In genomic region chr5:543755-544674, GRCh38 we compare ENCODE assay signal across 8 cellular contexts. TPM values are rescaled to one million over a fixed set of nuclear protein-coding genes. Genes with fewer than 3 reads are reported as not detected.
DNase-seq lines count a peak whose midpoint lies in the region; ATAC-seq, FAIRE-seq and TF ChIP-seq lines count a peak whose summit lies in the region.

No MANE protein-coding gene starts in this region.

- no peaks in the 10 kb centered on the region for H3K36me3 ChIP-seq in prostate gland

- DNase-seq in GM18507 (ENCODE audit: extremely low spot score, insufficient read length, low read depth) (peak; percentile 92), NOMO-1 (lab: John Stamatoyannopoulos, UW; ENCODE audit: unreplicated experiment in 2 of 2) (peak; percentile 99 to 100), posterior vena cava (ENCODE audit: low spot score) (peak; percentile 88), prostate gland (ENCODE audit: low spot score) (no peak), type B pancreatic cell (ENCODE audit: extremely low spot score, unreplicated experiment) (no peak), OCI-M2 (lab: John Stamatoyannopoulos, UW; ENCODE audit: unreplicated experiment) (no peak)
- peak; percentile 79 for DNase-seq in activated naive CD4-positive, alpha-beta T cell treated with anti-CD3 and anti-CD28 coated beads, Interleukin-2, amount 10 ng/mL, durations not matched to agents 7 days and 5 days

- no peak for TF ChIP-seq POLR2A in prostate gland (IDR thresholded peaks at IDR 0.05)

- H3K9me3 Mint-ChIP-seq in activated naive CD4-positive, alpha-beta T cell treated with anti-CD3 and anti-CD28 coated beads, Interleukin-2, amount 10 ng/mL, durations not matched to agents 7 days and 5 days = no peaks in the 10 kb centered on the region
- H3K9me3 Mint-ChIP-seq in type B pancreatic cell = no peaks in the 10 kb centered on the region

- peak overlapping the region; percentile 58 for H3K4me3 Mint-ChIP-seq in activated naive CD4-positive, alpha-beta T cell treated with anti-CD3 and anti-CD28 coated beads, Interleukin-2, amount 10 ng/mL, durations not matched to agents 7 days and 5 days
- no peak overlapping the region for H3K4me3 Mint-ChIP-seq in type B pancreatic cell

- 74% methylated on average over 30 of the region's 30 CpGs for WGBS in prostate gland

- H3K27ac Mint-ChIP-seq in activated naive CD4-positive, alpha-beta T cell treated with anti-CD3 and anti-CD28 coated beads, Interleukin-2, amount 10 ng/mL, durations not matched to agents 7 days and 5 days = peak overlapping the region; percentile 82
- H3K27ac Mint-ChIP-seq in type B pancreatic cell = no peak overlapping the region

- TF ChIP-seq CTCF in prostate gland (IDR thresholded peaks at IDR 0.05) (no peak), type B pancreatic cell (conservative IDR thresholded peaks at IDR 0.05) (no peak)

- ATAC-seq in HG02678 (IDR thresholded peaks at IDR 0.05; ENCODE audit: unreplicated experiment) = peak; percentile 94

- FAIRE-seq in GM18507 (lab: Jason Lieb, UNC) = peak; percentile 97

- intact Hi-C loops in posterior vena cava (cut with DNase I) (no loop called here), prostate gland (cut with DNase I) (no loop called here)

- H3K4me1 Mint-ChIP-seq in activated naive CD4-positive, alpha-beta T cell treated with anti-CD3 and anti-CD28 coated beads, Interleukin-2, amount 10 ng/mL, durations not matched to agents 7 days and 5 days = peaks cover 25% of the 10 kb centered on the region
- H3K4me1 Mint-ChIP-seq in type B pancreatic cell (ENCODE audit: unreplicated experiment) = no peaks in the 10 kb centered on the region

- H3K4me1 ChIP-seq in prostate gland (replicated peaks) = no peaks in the 10 kb centered on the region

- no peaks in the 10 kb centered on the region for H3K36me3 Mint-ChIP-seq in activated naive CD4-positive, alpha-beta T cell treated with anti-CD3 and anti-CD28 coated beads, Interleukin-2, amount 10 ng/mL, durations not matched to agents 7 days and 5 days
- H3K36me3 Mint-ChIP-seq in type B pancreatic cell = no peaks in the 10 kb centered on the region

- peaks cover 12% of the 10 kb centered on the region for H3K27me3 ChIP-seq in prostate gland (replicated peaks; ENCODE audit: insufficient read depth)

- no peak overlapping the region for H3K27ac ChIP-seq in prostate gland

- no peak overlapping the region for H3K4me3 ChIP-seq in prostate gland

- no peaks in the 10 kb centered on the region for H3K9me3 ChIP-seq in prostate gland

- H3K27me3 Mint-ChIP-seq in activated naive CD4-positive, alpha-beta T cell treated with anti-CD3 and anti-CD28 coated beads, Interleukin-2, amount 10 ng/mL, durations not matched to agents 7 days and 5 days = peaks cover 36% of the 10 kb centered on the region
- H3K27me3 Mint-ChIP-seq in type B pancreatic cell = peaks cover 15% of the 10 kb centered on the region

- CTCF ChIA-PET in activated naive CD4-positive, alpha-beta T cell treated with anti-CD3 and anti-CD28 coated beads, Interleukin-2, amount 10 ng/mL, durations not matched to agents 7 days and 5 days (lab: Charles Lee) = interaction anchor here (1.0 kb wide), 1 partner anchor 12 kb away, joined by 4 read pairs; no protein-coding TSS in a partner anchor

RNA-seq across cellular contexts. Expression of gene SLC9A3, which starts 19.8 kb away (rescaled TPM):
- total RNA-seq in posterior vena cava (under 1 TPM; 0.69 to 0.71 TPM), prostate gland (1 to 10 TPM; 4.3 to 5.3 TPM), type B pancreatic cell (ENCODE audit: low replicate concordance) (6.4 and 8.0 TPM in 2 replicates)

Comparison
In these comparisons a context has a peak if more than half of its experiments do, and no peak if none do; other contexts are left out.
1. DNase-seq: peak in GM18507 (single experiment), NOMO-1 (2 of 2), activated naive CD4-positive, alpha-beta T cell treated with anti-CD3 and anti-CD28 coated beads, Interleukin-2, amount 10 ng/mL, durations not matched to agents 7 days and 5 days (single experiment) and posterior vena cava (single experiment); none in prostate gland (single experiment), type B pancreatic cell (single experiment) and OCI-M2 (single experiment).